In genomic region chr3:51688206-51688600, GRCh38 we compare ENCODE assay signal across 24 cellular contexts. TPM values are rescaled to one million over a fixed set of nuclear protein-coding genes. Genes with fewer than 3 reads are reported as not detected.
DNase-seq lines count a peak whose midpoint lies in the region; ATAC-seq and TF ChIP-seq lines count a peak whose summit lies in the region.
"Had no signal": no experiment of that assay in that cellular context is flagged by ENCODE, and none has a peak within 500 bp of the region (broad histone marks: within the 10 kb centered on the region; RNA-seq: fewer than 3 reads in every experiment).

No MANE protein-coding gene starts in this region.

- peaks cover 66% of the 10 kb centered on the region for H3K4me1 Mint-ChIP-seq in activated CD8-positive, alpha-beta T cell treated with anti-CD3 and anti-CD28 coated beads, Interleukin-2, amount 10 ng/mL, durations not matched to agents 7 days and 5 days (ENCODE audit: low read depth)
- peaks cover 46% of the 10 kb centered on the region for H3K4me1 Mint-ChIP-seq in activated CD8-positive, alpha-beta T cell treated with anti-CD3 and anti-CD28 coated beads for 36 hours (ENCODE audit: low read depth)
- H3K4me1 Mint-ChIP-seq in immature natural killer cell, result peaks cover 56 to 69% of the 10 kb centered on the region in 2 donors

- H3K27ac Mint-ChIP-seq in activated CD8-positive, alpha-beta T cell treated with anti-CD3 and anti-CD28 coated beads, Interleukin-2, amount 10 ng/mL, durations not matched to agents 7 days and 5 days, result peak overlapping the region; percentile 91
- no peak overlapping the region for H3K27ac Mint-ChIP-seq in activated CD8-positive, alpha-beta T cell treated with anti-CD3 and anti-CD28 coated beads for 36 hours
- H3K27ac Mint-ChIP-seq in immature natural killer cell, result peak overlapping the region; percentile 93 to 98 (median 95)

- H4K20me1 ChIP-seq in BLaER1 (peaks cover 71% of the 10 kb centered on the region), Loucy (ENCODE audit: insufficient read depth, low read length, poor library complexity, severe bottlenecking) (no peaks in the 10 kb centered on the region)

- intact Hi-C loops in activated CD8-positive, alpha-beta T cell treated with anti-CD3 and anti-CD28 coated beads for 36 hours (cut with micrococcal nuclease), result loop anchor here (10.0 kb wide), 1 partner anchor 303 kb away; the partner anchor contains the start of gene MANF

- POLR2A ChIA-PET in activated CD8-positive, alpha-beta T cell treated with anti-CD3 and anti-CD28 coated beads, Interleukin-2, amount 10 ng/mL, durations not matched to agents 7 days and 5 days (lab: Charles Lee), result no interaction called here
- POLR2A ChIA-PET in activated CD8-positive, alpha-beta T cell treated with anti-CD3 and anti-CD28 coated beads for 36 hours (lab: Charles Lee), result interaction anchor here (1.4 kb wide), 1 partner anchor 187 kb away, joined by 5 read pairs; no protein-coding TSS in a partner anchor

- DNase-seq in activated CD8-positive, alpha-beta T cell treated with anti-CD3 and anti-CD28 coated beads, Interleukin-2, amount 10 ng/mL, durations not matched to agents 7 days and 5 days, result no peak
- no peak for DNase-seq in activated CD8-positive, alpha-beta T cell treated with anti-CD3 and anti-CD28 coated beads for 36 hours
- DNase-seq in immature natural killer cell, result no peak
- no peak for DNase-seq in AG08395 (ENCODE audit: low spot score)
- DNase-seq: activated CD4-positive, alpha-beta T cell treated with anti-CD3 and anti-CD28 coated beads, Interleukin-2, amount 50 U/mL, for 48 hours; activated T-cell treated with anti-CD3 and anti-CD28 coated beads, Interleukin-2, amount 50 U/mL, for 4 hours; brain microvascular endothelial cell; cortex of kidney; H7; head of caudate nucleus; NCI-H1092 treated with DMSO at 0.1 percent for 48 hours; NCI-H2029 treated with DMSO at 0.1 percent for 48 hours; NCI-H345; SHP77 treated with DMSO at 0.1 percent for 48 hours; sigmoid colon; stimulated activated CD4-positive, alpha-beta T cell treated with anti-CD3 and anti-CD28 coated beads, Interleukin-15, amount 100 ng/mL, for 24 hours; upper lobe of left lung had no signal

- H3K9me2 ChIP-seq in Loucy (replicated peaks; ENCODE audit: low read depth, low read length), result no peaks in the 10 kb centered on the region

- no peak overlapping the region for H3K4me3 Mint-ChIP-seq in activated CD8-positive, alpha-beta T cell treated with anti-CD3 and anti-CD28 coated beads, Interleukin-2, amount 10 ng/mL, durations not matched to agents 7 days and 5 days
- H3K4me3 Mint-ChIP-seq in activated CD8-positive, alpha-beta T cell treated with anti-CD3 and anti-CD28 coated beads for 36 hours, result no peak overlapping the region
- peak overlapping the region in 3 of 5 donors; percentile 18 to 78 (median 41) for H3K4me3 Mint-ChIP-seq in immature natural killer cell
- H3K4me3 Mint-ChIP-seq: neural crest cell had no signal

- ATAC-seq in activated CD8-positive, alpha-beta T cell treated with anti-CD3 and anti-CD28 coated beads, Interleukin-2, amount 10 ng/mL, durations not matched to agents 7 days and 5 days, result no peak
- ATAC-seq in activated CD8-positive, alpha-beta T cell treated with anti-CD3 and anti-CD28 coated beads for 36 hours, result no peak
- ATAC-seq in HG02798 (IDR thresholded peaks at IDR 0.05; ENCODE audit: poor library complexity, unreplicated experiment) (no peak), GM19463 (IDR thresholded peaks at IDR 0.05; ENCODE audit: unreplicated experiment) (no peak)
- ATAC-seq: activated T-cell treated with anti-CD3 and anti-CD28 coated beads, Interleukin-2, amount 50 U/mL, for 4 hours; left lung had no signal

- H3K27me3 ChIP-seq in BLaER1, result no peaks in the 10 kb centered on the region
- no peaks in the 10 kb centered on the region for H3K27me3 ChIP-seq in Loucy (ENCODE audit: insufficient read depth, low read length, poor library complexity, severe bottlenecking)
- H3K27me3 ChIP-seq: brain microvascular endothelial cell, left lung, sigmoid colon, upper lobe of left lung had no signal

- H3K9ac ChIP-seq in BLaER1, result no peak overlapping the region
- H3K9ac ChIP-seq in Loucy (ENCODE audit: low read depth, low read length, poor library complexity, severe bottlenecking), result peak overlapping the region; percentile 77

- peaks cover 4% of the 10 kb centered on the region for H3K9me3 ChIP-seq in BLaER1
- H3K9me3 ChIP-seq in Loucy (ENCODE audit: insufficient read depth, low read depth, low read length), result no peaks in the 10 kb centered on the region
- H3K9me3 ChIP-seq: left lung, sigmoid colon, upper lobe of left lung had no signal

- H3F3A ChIP-seq in Loucy (ENCODE audit: low read depth), result no peaks in the 10 kb centered on the region; the same call in 1 of the 2 replicates

- no peak overlapping the region for H2AFZ ChIP-seq in Loucy (ENCODE audit: low read length)

- H3K36me3 Mint-ChIP-seq in activated CD8-positive, alpha-beta T cell treated with anti-CD3 and anti-CD28 coated beads, Interleukin-2, amount 10 ng/mL, durations not matched to agents 7 days and 5 days (ENCODE audit: low read depth), result peaks cover 59% of the 10 kb centered on the region
- H3K36me3 Mint-ChIP-seq in activated CD8-positive, alpha-beta T cell treated with anti-CD3 and anti-CD28 coated beads for 36 hours (ENCODE audit: low read depth), result peaks cover 34% of the 10 kb centered on the region
- H3K36me3 Mint-ChIP-seq in immature natural killer cell, result peaks cover 4 to 25% (median 19%) of the 10 kb centered on the region in 3 donors

- H3K79me2 ChIP-seq in Loucy (ENCODE audit: insufficient read depth, low read length), result peaks cover 53% of the 10 kb centered on the region

- CTCF ChIA-PET in activated CD8-positive, alpha-beta T cell treated with anti-CD3 and anti-CD28 coated beads, Interleukin-2, amount 10 ng/mL, durations not matched to agents 7 days and 5 days (lab: Charles Lee), result interaction anchor here (2.3 to 3.4 kb wide), 3 partner anchors 19 to 187 kb away, joined by 9 to 32 read pairs (median 23); partner anchors contain the start of gene DCAF1
- CTCF ChIA-PET in activated CD8-positive, alpha-beta T cell treated with anti-CD3 and anti-CD28 coated beads for 36 hours (lab: Charles Lee), result interaction anchor here (1.0 to 10.2 kb wide), 4 partner anchors 19 to 186 kb away, joined by 3 to 161 read pairs (median 14); partner anchors contain the start of gene DCAF1

- no peak for TF ChIP-seq CTCF in activated CD8-positive, alpha-beta T cell treated with anti-CD3 and anti-CD28 coated beads for 36 hours (IDR thresholded peaks at IDR 0.05)
- no peak for TF ChIP-seq CTCF in Loucy (conservative IDR thresholded peaks at IDR 0.05; ENCODE audit: low read length)

- H3K36me3 ChIP-seq in BLaER1 (peaks cover 74% of the 10 kb centered on the region), Loucy (ENCODE audit: insufficient read depth, low read length) (peaks cover 42% of the 10 kb centered on the region; the same call in 1 of the 2 replicates)

- H3K27me3 Mint-ChIP-seq in activated CD8-positive, alpha-beta T cell treated with anti-CD3 and anti-CD28 coated beads, Interleukin-2, amount 10 ng/mL, durations not matched to agents 7 days and 5 days (ENCODE audit: low read depth), result no peaks in the 10 kb centered on the region
- no peaks in the 10 kb centered on the region for H3K27me3 Mint-ChIP-seq in activated CD8-positive, alpha-beta T cell treated with anti-CD3 and anti-CD28 coated beads for 36 hours
- peaks cover 5 to 14% (median 8%) of the 10 kb centered on the region in 3 donors for H3K27me3 Mint-ChIP-seq in immature natural killer cell (ENCODE audit: low read depth in 3 of 3)

- H3K4me1 ChIP-seq in BLaER1 (peaks cover 66% of the 10 kb centered on the region), Loucy (ENCODE audit: insufficient read depth, low read length, poor library complexity, severe bottlenecking) (peaks cover 48% of the 10 kb centered on the region)

- H3K27ac ChIP-seq in BLaER1, result peak overlapping the region; percentile 69; the same call in 1 of the 2 replicates
- H3K27ac ChIP-seq: brain microvascular endothelial cell, HL-60 had no signal

- H3K4me2 ChIP-seq in BLaER1 (peak overlapping the region; percentile 87), Loucy (ENCODE audit: low read depth, low read length, poor library complexity, severe bottlenecking) (peak overlapping the region; percentile 12)

- H3K4me3 ChIP-seq in BLaER1, result no peak overlapping the region
- no peak overlapping the region for H3K4me3 ChIP-seq in Loucy (ENCODE audit: low read length, poor library complexity, severe bottlenecking)
- H3K4me3 ChIP-seq: left lung, sigmoid colon, upper lobe of left lung had no signal

- no peaks in the 10 kb centered on the region for H3K9me3 Mint-ChIP-seq in activated CD8-positive, alpha-beta T cell treated with anti-CD3 and anti-CD28 coated beads, Interleukin-2, amount 10 ng/mL, durations not matched to agents 7 days and 5 days (ENCODE audit: insufficient read depth)
- no peaks in the 10 kb centered on the region for H3K9me3 Mint-ChIP-seq in activated CD8-positive, alpha-beta T cell treated with anti-CD3 and anti-CD28 coated beads for 36 hours
- peaks cover 0 to under 1% (median 0%) of the 10 kb centered on the region in 6 donors for H3K9me3 Mint-ChIP-seq in immature natural killer cell
- H3K9me3 Mint-ChIP-seq: activated T-cell treated with anti-CD3 and anti-CD28 coated beads, Interleukin-2, amount 50 U/mL, for 4 hours; neural crest cell had no signal

RNA-seq across cellular contexts. Expression of gene TEX264, which starts 17.2 kb away (rescaled TPM):
- total RNA-seq in activated CD8-positive, alpha-beta T cell treated with anti-CD3 and anti-CD28 coated beads, Interleukin-2, amount 10 ng/mL, durations not matched to agents 7 days and 5 days, result 10 to 100 TPM; 62.6 to 65.0 TPM
- 10 to 100 TPM; 24.9 to 26.0 TPM for total RNA-seq in activated CD8-positive, alpha-beta T cell treated with anti-CD3 and anti-CD28 coated beads for 36 hours
- 100 to 1,000 TPM; 101 to 155 (median 131) TPM for polyA plus RNA-seq in immature natural killer cell

RNA-seq across cellular contexts. Expression of gene GRM2, which starts 18.7 kb away (rescaled TPM):
- 1 to 10 TPM; 1.1 to 1.7 TPM for total RNA-seq in activated CD8-positive, alpha-beta T cell treated with anti-CD3 and anti-CD28 coated beads, Interleukin-2, amount 10 ng/mL, durations not matched to agents 7 days and 5 days
- under 1 TPM; 0.20 to 0.22 TPM for total RNA-seq in activated CD8-positive, alpha-beta T cell treated with anti-CD3 and anti-CD28 coated beads for 36 hours
- polyA plus RNA-seq in immature natural killer cell, result not detected

Comparison
In these comparisons a context has a peak if more than half of its experiments do, and no peak if none do; other contexts are left out.
1. H3K4me3 Mint-ChIP-seq: peak in immature natural killer cell (3 of 5); none in activated CD8-positive, alpha-beta T cell treated with anti-CD3 and anti-CD28 coated beads, Interleukin-2, amount 10 ng/mL, durations not matched to agents 7 days and 5 days (single experiment) and activated CD8-positive, alpha-beta T cell treated with anti-CD3 and anti-CD28 coated beads for 36 hours (single experiment).